Comparison of ENCODE assay signal across 9 cellular contexts in genomic region chr6:112879920-112880413, GRCh38.
A peak's percentile ranks its signal among the peaks of the same experiment; 100 is the strongest.
DNase-seq lines count a peak whose midpoint lies in the region; ATAC-seq and TF ChIP-seq lines count a peak whose summit lies in the region.
"Had no signal": no experiment of that assay in that cellular context is flagged by ENCODE, and none has a peak within 500 bp of the region (broad histone marks: within the 10 kb centered on the region; RNA-seq: fewer than 3 reads in every experiment).

No MANE protein-coding gene starts in this region.

- peak in 1 of 2 donors; percentile 13 for TF ChIP-seq CTCF in right atrium auricular region (IDR thresholded peaks at IDR 0.05)
- TF ChIP-seq CTCF in VCaP (conservative IDR thresholded peaks at IDR 0.05), result peak; percentile 74
- peak; percentile 67 for TF ChIP-seq CTCF in type B pancreatic cell (conservative IDR thresholded peaks at IDR 0.05)

- H3K27ac Mint-ChIP-seq in type B pancreatic cell, result no peak overlapping the region

- no peaks in the 10 kb centered on the region for H3K36me3 Mint-ChIP-seq in type B pancreatic cell
- no peaks in the 10 kb centered on the region for H3K36me3 Mint-ChIP-seq in activated T-cell treated with anti-CD3 and anti-CD28 coated beads, Interleukin-2, amount 50 U/mL, for 4 hours (ENCODE audit: insufficient read depth)

- no peaks in the 10 kb centered on the region for H3K9me3 ChIP-seq in right atrium auricular region
- H3K9me3 ChIP-seq in iPS-18c (ENCODE audit: control insufficient read depth, insufficient read depth, low read length), result no peaks in the 10 kb centered on the region

- H3K4me3 ChIP-seq in right atrium auricular region (no peak overlapping the region), iPS-18c (ENCODE audit: insufficient read depth, low read depth, low read length) (peak overlapping the region; percentile 44; the same call in 1 of the 2 replicates)

- no peaks in the 10 kb centered on the region for H3K27me3 Mint-ChIP-seq in type B pancreatic cell
- H3K27me3 Mint-ChIP-seq in activated T-cell treated with anti-CD3 and anti-CD28 coated beads, Interleukin-2, amount 50 U/mL, for 4 hours (ENCODE audit: low read depth), result no peaks in the 10 kb centered on the region

- ATAC-seq in Right ventricle myocardium inferior, result peak; percentile 39
- no peak for ATAC-seq in activated T-cell treated with anti-CD3 and anti-CD28 coated beads, Interleukin-2, amount 50 U/mL, for 4 hours
- ATAC-seq in SK-N-SH treated with all-trans-retinoic acid at 6 μM for 48 hours, result no peak

- DNase-seq in Right ventricle myocardium inferior (ENCODE audit: missing footprints), result peak; percentile 68
- no peak for DNase-seq in right atrium auricular region (ENCODE audit: low spot score)
- no peak for DNase-seq in type B pancreatic cell (ENCODE audit: extremely low spot score, unreplicated experiment)
- no peak for DNase-seq in activated T-cell treated with anti-CD3 and anti-CD28 coated beads, Interleukin-2, amount 50 U/mL, for 4 hours
- no peak for DNase-seq in mesenteric fat pad (ENCODE audit: low spot score)
- DNase-seq: mammary epithelial cell had no signal

- H3K27me3 ChIP-seq in right atrium auricular region, result no peaks in the 10 kb centered on the region

- H3K27ac ChIP-seq in right atrium auricular region (no peak overlapping the region), VCaP (peak overlapping the region; percentile 36; the same call in 1 of the 2 replicates)

- intact Hi-C loops in Right ventricle myocardium inferior (cut with DNase I), result loop anchor here (10.0 kb wide), 1 partner anchor 975 kb away; the partner anchor contains the start of gene MARCKS

- no peaks in the 10 kb centered on the region for H3K36me3 ChIP-seq in right atrium auricular region

- H3K4me1 Mint-ChIP-seq in type B pancreatic cell (ENCODE audit: unreplicated experiment), result peaks cover 23% of the 10 kb centered on the region
- H3K4me1 Mint-ChIP-seq in activated T-cell treated with anti-CD3 and anti-CD28 coated beads, Interleukin-2, amount 50 U/mL, for 4 hours (ENCODE audit: low read depth), result no peaks in the 10 kb centered on the region

- H3K4me3 Mint-ChIP-seq in type B pancreatic cell, result peak overlapping the region; percentile 73
- H3K4me3 Mint-ChIP-seq in activated T-cell treated with anti-CD3 and anti-CD28 coated beads, Interleukin-2, amount 50 U/mL, for 4 hours, result no peak overlapping the region

- peaks cover 0 to 3% of the 10 kb centered on the region in 2 donors for H3K4me1 ChIP-seq in right atrium auricular region

- H3K9me3 Mint-ChIP-seq in type B pancreatic cell, result no peaks in the 10 kb centered on the region
- peaks cover 4% of the 10 kb centered on the region for H3K9me3 Mint-ChIP-seq in activated T-cell treated with anti-CD3 and anti-CD28 coated beads, Interleukin-2, amount 50 U/mL, for 4 hours

TF ChIP-seq in SK-N-SH treated with all-trans-retinoic acid at 6 μM for 48 hours, 23 proteins besides CTCF, POLR2A, EP300 and RAD21:
- TF ChIP-seq PATZ1 (CRISPR knock-in tag; IDR thresholded peaks at IDR 0.05; ENCODE audit: borderline replicate concordance) (no peak), TCF4 (CRISPR knock-in tag; IDR thresholded peaks at IDR 0.05; ENCODE audit: borderline replicate concordance) (no peak), OSR1 (CRISPR knock-in tag; IDR thresholded peaks at IDR 0.05) (no peak), ARNTL (CRISPR knock-in tag; IDR thresholded peaks at IDR 0.05; ENCODE audit: borderline replicate concordance, low read depth) (no peak), ZNF8 (CRISPR knock-in tag; IDR thresholded peaks at IDR 0.05) (no peak), ESRRG (CRISPR knock-in tag; IDR thresholded peaks at IDR 0.05) (no peak), TOX (CRISPR knock-in tag; IDR thresholded peaks at IDR 0.05; ENCODE audit: borderline replicate concordance) (no peak), ISL1 (CRISPR knock-in tag; IDR thresholded peaks at IDR 0.05) (no peak)
- TF ChIP-seq, protein P1, sequence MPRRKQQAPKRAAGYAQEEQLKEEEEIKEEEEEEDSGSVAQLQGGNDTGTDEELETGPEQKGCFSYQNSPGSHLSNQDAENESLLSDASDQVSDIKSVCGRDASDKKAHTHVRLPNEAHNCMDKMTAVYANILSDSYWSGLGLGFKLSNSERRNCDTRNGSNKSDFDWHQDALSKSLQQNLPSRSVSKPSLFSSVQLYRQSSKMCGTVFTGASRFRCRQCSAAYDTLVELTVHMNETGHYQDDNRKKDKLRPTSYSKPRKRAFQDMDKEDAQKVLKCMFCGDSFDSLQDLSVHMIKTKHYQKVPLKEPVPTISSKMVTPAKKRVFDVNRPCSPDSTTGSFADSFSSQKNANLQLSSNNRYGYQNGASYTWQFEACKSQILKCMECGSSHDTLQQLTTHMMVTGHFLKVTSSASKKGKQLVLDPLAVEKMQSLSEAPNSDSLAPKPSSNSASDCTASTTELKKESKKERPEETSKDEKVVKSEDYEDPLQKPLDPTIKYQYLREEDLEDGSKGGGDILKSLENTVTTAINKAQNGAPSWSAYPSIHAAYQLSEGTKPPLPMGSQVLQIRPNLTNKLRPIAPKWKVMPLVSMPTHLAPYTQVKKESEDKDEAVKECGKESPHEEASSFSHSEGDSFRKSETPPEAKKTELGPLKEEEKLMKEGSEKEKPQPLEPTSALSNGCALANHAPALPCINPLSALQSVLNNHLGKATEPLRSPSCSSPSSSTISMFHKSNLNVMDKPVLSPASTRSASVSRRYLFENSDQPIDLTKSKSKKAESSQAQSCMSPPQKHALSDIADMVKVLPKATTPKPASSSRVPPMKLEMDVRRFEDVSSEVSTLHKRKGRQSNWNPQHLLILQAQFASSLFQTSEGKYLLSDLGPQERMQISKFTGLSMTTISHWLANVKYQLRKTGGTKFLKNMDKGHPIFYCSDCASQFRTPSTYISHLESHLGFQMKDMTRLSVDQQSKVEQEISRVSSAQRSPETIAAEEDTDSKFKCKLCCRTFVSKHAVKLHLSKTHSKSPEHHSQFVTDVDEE (CRISPR knock-in tag; IDR thresholded peaks at IDR 0.05), result no peak
- TF ChIP-seq, protein P2, sequence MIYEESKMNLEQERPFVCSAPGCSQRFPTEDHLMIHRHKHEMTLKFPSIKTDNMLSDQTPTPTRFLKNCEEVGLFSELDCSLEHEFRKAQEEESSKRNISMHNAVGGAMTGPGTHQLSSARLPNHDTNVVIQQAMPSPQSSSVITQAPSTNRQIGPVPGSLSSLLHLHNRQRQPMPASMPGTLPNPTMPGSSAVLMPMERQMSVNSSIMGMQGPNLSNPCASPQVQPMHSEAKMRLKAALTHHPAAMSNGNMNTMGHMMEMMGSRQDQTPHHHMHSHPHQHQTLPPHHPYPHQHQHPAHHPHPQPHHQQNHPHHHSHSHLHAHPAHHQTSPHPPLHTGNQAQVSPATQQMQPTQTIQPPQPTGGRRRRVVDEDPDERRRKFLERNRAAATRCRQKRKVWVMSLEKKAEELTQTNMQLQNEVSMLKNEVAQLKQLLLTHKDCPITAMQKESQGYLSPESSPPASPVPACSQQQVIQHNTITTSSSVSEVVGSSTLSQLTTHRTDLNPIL (CRISPR knock-in tag; IDR thresholded peaks at IDR 0.05; ENCODE audit: low read depth), result no peak
